ENCODE assay signal across 11 cellular contexts in genomic region chr20:3044336-3044965, GRCh38. TPM values are rescaled to one million over a fixed set of nuclear protein-coding genes. Genes with fewer than 3 reads are reported as not detected.
DNase-seq lines count a peak whose midpoint lies in the region; ATAC-seq, FAIRE-seq and TF ChIP-seq lines count a peak whose summit lies in the region.
"Had no signal": no experiment of that assay in that cellular context is flagged by ENCODE, and none has a peak within 500 bp of the region (broad histone marks: within the 10 kb centered on the region; RNA-seq: fewer than 3 reads in every experiment).

No MANE protein-coding gene starts in this region.

- no peak overlapping the region for H2AFZ ChIP-seq in H9 (ENCODE audit: low read length)
- no peak overlapping the region for H2AFZ ChIP-seq in GM12878 (ENCODE audit: control insufficient read depth, low read depth, low read length)
- no peak overlapping the region for H2AFZ ChIP-seq in neuronal stem cell (ENCODE audit: low read length)

- H4K8ac ChIP-seq in H9 (replicated peaks; ENCODE audit: insufficient read length, low read depth, low read length) (no peak overlapping the region), neuronal stem cell (ENCODE audit: low read depth, low read length) (peak overlapping the region; percentile 52)

- no peak for TF ChIP-seq EP300 in GM12878 (IDR thresholded peaks at IDR 0.05; ENCODE audit: borderline replicate concordance in 1 of 2, control insufficient read depth in 1 of 2, low read depth in 2 of 2, low read length in 2 of 2)

- no peak overlapping the region for H3T11ph ChIP-seq in H9 (ENCODE audit: low read length)

- H3K9me3 ChIP-seq in H9 (ENCODE audit: control insufficient read depth, low read depth, low read length) (no peaks in the 10 kb centered on the region), GM12878 (replicated peaks; ENCODE audit: control insufficient read depth, insufficient read depth, low read length) (no peaks in the 10 kb centered on the region), neuronal stem cell (replicated peaks in 1 of 2; ENCODE audit: control insufficient read depth in 2 of 2, insufficient read depth in 1 of 2, low read depth in 1 of 2, low read length in 2 of 2) (no peaks in the 10 kb centered on the region)

- H3K4me1 Mint-ChIP-seq in CD14-positive monocyte, result peaks cover 19% of the 10 kb centered on the region
- H3K4me1 Mint-ChIP-seq in H9, result peaks cover 22 to 24% of the 10 kb centered on the region in 2 experiments
- H3K4me1 Mint-ChIP-seq in chondrocyte (ENCODE audit: low read depth), result peaks cover 28% of the 10 kb centered on the region

- DNase-seq in CD14-positive monocyte (ENCODE audit: low spot score) (no peak), H9 (no peak), GM12878 (ENCODE audit: low read depth, low spot score) (no peak), neuronal stem cell (ENCODE audit: low spot score) (no peak), chondrocyte (ENCODE audit: low spot score) (no peak), middle frontal gyrus (ENCODE audit: extremely low spot score, low spot score) (no peak), NCI-H2107 treated with DMSO at 0.1 percent for 48 hours (lab: John Stamatoyannopoulos, UW; ENCODE audit: unreplicated experiment) (no peak)
- DNase-seq: activated CD8-positive, alpha-beta memory T cell treated with anti-CD3 and anti-CD28 coated beads for 24 hours; NCI-H1105; stimulated activated CD4-positive, alpha-beta T cell treated with anti-CD3 and anti-CD28 coated beads, Interleukin-12 subunit alpha, Interleukin-12 subunit beta, amount 100 ng/mL, for 4 hours had no signal

- CTCF ChIA-PET in GM12878 (lab: Yijun Ruan, JAX), result no interaction called here

- no peak overlapping the region for H3K9ac ChIP-seq in H9 (ENCODE audit: extremely low read depth, insufficient read length, low read length)
- no peak overlapping the region for H3K9ac ChIP-seq in GM12878 (ENCODE audit: control insufficient read depth, insufficient read depth, low read length)
- H3K9ac ChIP-seq in neuronal stem cell (ENCODE audit: low read depth, low read length, poor library complexity), result no peak overlapping the region

- H2BK12ac ChIP-seq in H9 (ENCODE audit: insufficient read length, low read depth, low read length) (no peak overlapping the region), neuronal stem cell (ENCODE audit: low read length) (no peak overlapping the region)

- WGBS in H9 (ENCODE audit: extremely low coverage, insufficient read length, low lambda C conversion rate), result no CpG with 5 or more reads among the region's 8 CpGs
- 87% methylated on average over 8 of the region's 8 CpGs for WGBS in GM12878 (ENCODE audit: insufficient coverage, insufficient replicate concordance, low lambda C conversion rate, missing lambda C conversion rate)
- no CpG with 5 or more reads among the region's 8 CpGs for WGBS in neuronal stem cell (ENCODE audit: extremely low coverage in 2 of 2, insufficient read length in 2 of 2, insufficient replicate concordance in 1 of 2), 2 donors

- H3K27ac ChIP-seq in H9 (ENCODE audit: insufficient read length, low read depth, low read length) (no peak overlapping the region), GM12878 (ENCODE audit: control insufficient read depth, insufficient read depth) (no peak overlapping the region), neuronal stem cell (replicated peaks; ENCODE audit: low read length) (no peak overlapping the region)

- H3K14ac ChIP-seq in H9 (ENCODE audit: insufficient read depth, low read length), result no peak overlapping the region
- no peak overlapping the region for H3K14ac ChIP-seq in neuronal stem cell (ENCODE audit: low read length)

- H3K36me3 Mint-ChIP-seq in CD14-positive monocyte (peaks cover 40 to 43% of the 10 kb centered on the region in 2 donors), H9 (ENCODE audit: insufficient read depth in 1 of 3, low read depth in 3 of 3) (peaks cover 19 to 42% (median 40%) of the 10 kb centered on the region in 3 experiments), chondrocyte (ENCODE audit: low read depth) (peaks cover 18% of the 10 kb centered on the region)

- no peaks in the 10 kb centered on the region for H3K27me3 ChIP-seq in H9 (ENCODE audit: insufficient read depth, low read length)
- no peaks in the 10 kb centered on the region for H3K27me3 ChIP-seq in GM12878 (replicated peaks in 1 of 2; ENCODE audit: control insufficient read depth in 2 of 2, insufficient read depth in 2 of 2, low read length in 1 of 2)
- H3K27me3 ChIP-seq in neuronal stem cell (ENCODE audit: control insufficient read depth in 3 of 3, insufficient read depth in 3 of 3, low read depth in 1 of 3, low read length in 3 of 3), result no peaks in the 10 kb centered on the region

- H3K27me3 Mint-ChIP-seq in CD14-positive monocyte (ENCODE audit: low read depth in 3 of 3) (peaks cover 0 to 3% (median 2%) of the 10 kb centered on the region in 3 donors), H9 (ENCODE audit: low read depth) (no peaks in the 10 kb centered on the region; the same call in 1 of the 2 replicates), chondrocyte (ENCODE audit: low read depth) (no peaks in the 10 kb centered on the region)

- no TSS peak for BruUV-seq in GM12878 (replicated peaks; lab: Mats Ljungman, UMichigan)

- intact Hi-C loops in CD14-positive monocyte (cut with micrococcal nuclease) (no loop called here), GM12878 (cut with micrococcal nuclease; ENCODE audit: unreplicated experiment) (loop anchor here (10.0 kb wide), 1 partner anchor 160 kb away; the partner anchor contains the start of genes DDRGK1 and ITPA)

- H3K4me1 ChIP-seq in H9 (ENCODE audit: insufficient read depth, low read length), result peaks cover 12% of the 10 kb centered on the region; the same call in 1 of the 2 replicates
- no peaks in the 10 kb centered on the region; the same call in 1 of the 2 replicates for H3K4me1 ChIP-seq in GM12878 (ENCODE audit: control insufficient read depth, insufficient read depth, low read length)
- peaks cover 6 to 9% of the 10 kb centered on the region in 2 donors for H3K4me1 ChIP-seq in neuronal stem cell (ENCODE audit: control insufficient read depth in 2 of 2, insufficient read depth in 1 of 2, low read depth in 1 of 2, low read length in 2 of 2)

- H3K18ac ChIP-seq in H9 (ENCODE audit: insufficient read length, low read depth, low read length), result no peak overlapping the region
- H3K18ac ChIP-seq in neuronal stem cell (ENCODE audit: low read length), result peak overlapping the region; percentile 53

- H2BK120ac ChIP-seq in H9 (ENCODE audit: low read depth, low read length, poor library complexity, severe bottlenecking) (no peak overlapping the region), neuronal stem cell (ENCODE audit: low read depth, low read length) (no peak overlapping the region)

- POLR2A ChIA-PET in GM12878 (lab: Charles Lee), result no interaction called here

- H2BK15ac ChIP-seq in H9 (ENCODE audit: low read depth, low read length) (no peak overlapping the region), neuronal stem cell (ENCODE audit: low read length) (peak overlapping the region; percentile 92)

- SMC1A ChIA-PET in GM12878 (lab: Charles Lee; ENCODE audit: uncharacterized antibody, unreplicated experiment), result interaction anchor here (0.6 kb wide), 1 partner anchor 163 kb away, joined by 3 read pairs; no protein-coding TSS in a partner anchor

- no peak for FAIRE-seq in GM12878 (lab: Jason Lieb, UNC)

- peak; percentile 14; the same call in 1 of the 2 replicates for TF ChIP-seq POLR2A in GM12878 (IDR thresholded peaks at IDR 0.05; ENCODE audit: low read depth, low read length)

- H3K79me1 ChIP-seq in H9 (ENCODE audit: insufficient read depth, low read depth, low read length, poor library complexity, severe bottlenecking) (no peaks in the 10 kb centered on the region), neuronal stem cell (ENCODE audit: low read depth, low read length) (peaks cover 3% of the 10 kb centered on the region)

- no peak for TF ChIP-seq RAD21 in GM12878 (IDR thresholded peaks at IDR 0.05; ENCODE audit: insufficient read depth, low read depth, low read length)

- RAD21 ChIA-PET in GM12878 (lab: Charles Lee; ENCODE audit: unreplicated experiment), result no interaction called here

- H4K5ac ChIP-seq in H9 (ENCODE audit: insufficient read length, low read depth, low read length), result no peak overlapping the region

- H3K4ac ChIP-seq in H9 (ENCODE audit: low read depth, low read length), result no peak overlapping the region
- peak overlapping the region; percentile 55 for H3K4ac ChIP-seq in neuronal stem cell (ENCODE audit: low read length)

- H4K20me1 ChIP-seq in H9 (ENCODE audit: control insufficient read depth, insufficient read depth, insufficient read length) (no peaks in the 10 kb centered on the region), GM12878 (ENCODE audit: control insufficient read depth, insufficient read depth) (no peaks in the 10 kb centered on the region)

- H4K91ac ChIP-seq in H9 (ENCODE audit: insufficient read length, low read depth, low read length), result no peak overlapping the region
- H4K91ac ChIP-seq in neuronal stem cell (ENCODE audit: low read depth, low read length, poor library complexity), result no peak overlapping the region

- H2BK20ac ChIP-seq in H9 (ENCODE audit: low read depth, low read length, poor library complexity, severe bottlenecking), result no peak overlapping the region

- H3K4me2 ChIP-seq in H9 (ENCODE audit: insufficient read depth, insufficient read length, low read length) (no peak overlapping the region), GM12878 (ENCODE audit: control insufficient read depth, insufficient read depth) (no peak overlapping the region), neuronal stem cell (ENCODE audit: insufficient read depth, low read length, poor library complexity, severe bottlenecking) (no peak overlapping the region)

- no peak for ATAC-seq in GM12878

- in situ Hi-C loops in GM12878 (cut with MboI), result no loop called here

- H2BK5ac ChIP-seq in H9 (ENCODE audit: insufficient read length, low read length), result no peak overlapping the region
- no peak overlapping the region for H2BK5ac ChIP-seq in neuronal stem cell (ENCODE audit: low read length)

- H3K4me3 ChIP-seq in GM12878, result no peak overlapping the region
- H3K4me3 ChIP-seq in neuronal stem cell (ENCODE audit: low read length in 2 of 2), result no peak overlapping the region

- H3K23me2 ChIP-seq in H9 (ENCODE audit: insufficient read length, low read depth, low read length, poor library complexity, severe bottlenecking), result peaks cover 13% of the 10 kb centered on the region

- H3K27ac Mint-ChIP-seq in CD14-positive monocyte (peak overlapping the region in 4 of 7 donors; percentile 85 to 96 (median 92)), H9 (no peak overlapping the region), chondrocyte (ENCODE audit: unreplicated experiment) (no peak overlapping the region)

- H3K79me2 ChIP-seq in H9 (ENCODE audit: insufficient read depth, low read length) (no peaks in the 10 kb centered on the region; the same call in 1 of the 2 replicates), GM12878 (ENCODE audit: control insufficient read depth, insufficient read depth, low read length) (peaks cover 13% of the 10 kb centered on the region)

- no peak for TF ChIP-seq CTCF in CD14-positive monocyte (IDR thresholded peaks at IDR 0.05)
- no peak for TF ChIP-seq CTCF in H9 (conservative IDR thresholded peaks at IDR 0.05)
- TF ChIP-seq CTCF in GM12878 (IDR thresholded peaks at IDR 0.05 in 2 of 3, conservative IDR thresholded peaks at IDR 0.05 in 1 of 3; ENCODE audit: control insufficient read depth in 2 of 3, extremely low read depth in 1 of 3, insufficient read depth in 1 of 3, low read depth in 3 of 3, low read length in 3 of 3), result no peak
- TF ChIP-seq CTCF in chondrocyte (IDR thresholded peaks at IDR 0.05), result no peak

- peaks cover 8 to 9% of the 10 kb centered on the region in 2 experiments; a peak in 3 of 4 replicates for H3K36me3 ChIP-seq in GM12878 (ENCODE audit: control insufficient read depth in 2 of 2, insufficient read depth in 2 of 2, low read length in 1 of 2)
- peaks cover 17 to 50% of the 10 kb centered on the region in 2 donors for H3K36me3 ChIP-seq in neuronal stem cell (replicated peaks in 1 of 2; ENCODE audit: control insufficient read depth in 2 of 2, insufficient read depth in 2 of 2, low read length in 2 of 2)

- H3K56ac ChIP-seq in H9 (ENCODE audit: insufficient read length, low read depth, low read length), result no peak overlapping the region

- H3K23ac ChIP-seq in H9 (ENCODE audit: insufficient read length, low read depth, low read length) (no peak overlapping the region), neuronal stem cell (ENCODE audit: low read depth, low read length, poor library complexity) (peak overlapping the region; percentile 57)

- H3K9me3 Mint-ChIP-seq in CD14-positive monocyte (no peaks in the 10 kb centered on the region), H9 (no peaks in the 10 kb centered on the region), chondrocyte (ENCODE audit: low read depth) (no peaks in the 10 kb centered on the region)

- H2AK5ac ChIP-seq in H9 (ENCODE audit: insufficient read length, low read length) (no peak overlapping the region), neuronal stem cell (ENCODE audit: low read depth, low read length) (peak overlapping the region; percentile 88)

- H3K4me3 Mint-ChIP-seq in CD14-positive monocyte (no peak overlapping the region), H9 (peak overlapping the region; percentile 94 to 95; a peak in 4 of 5 replicates), chondrocyte (ENCODE audit: unreplicated experiment) (no peak overlapping the region)

RNA-seq across cellular contexts. Expression of gene GNRH2, which starts 1.0 kb away (rescaled TPM):
- polyA plus RNA-seq in CD14-positive monocyte (not detected), GM12878 (2011; rRNA removed) (0.31 TPM in 1 of 2 replicates, not detected in the other), GM12878 (2014; fragmentation: Illumina TruSeq; extraction: Trizol) (not detected in 2 replicates), GM12878 (2014; fragmentation: Nextera tagmentation; extraction: Ambion mirVana) (not detected), GM12878 (2014; rRNA removed) (0.12 and 0.15 TPM in 2 replicates), GM12878 (2016; fragmentation: Nextera tagmentation; extraction: Ambion mirVana) (not detected)
- total RNA-seq in H9 (2021) (0.50 and 1.1 TPM in 2 replicates), GM12878 (2014; rRNA removed) (not detected in 2 replicates), GM12878 (2014; rRNA removed; fragmentation: Illumina TruSeq; extraction: Trizol) (not detected in 2 replicates), GM12878 (2021) (0.64 and 0.85 TPM in 2 replicates), chondrocyte (0.94 TPM in 1 of 3 replicates, not detected in the others)
- total RNA-seq in GM12878 (2013; cell fraction: nucleolus; rRNA removed), result 3.3 and 3.9 TPM in 2 replicates
- not detected for polyA plus RNA-seq in GM12878 (2011; ENCODE audit: low read depth)
- 0.10 and 0.25 TPM in 2 replicates for polyA plus RNA-seq in GM12878 (2011; cell fraction: cytosol; rRNA removed)
- 1.2 and 2.1 TPM in 2 replicates for polyA plus RNA-seq in GM12878 (2011; cell fraction: nucleus; rRNA removed)
- polyA plus RNA-seq in GM12878 (2012), result not detected in 2 replicates
- 0.80 and 1.1 TPM in 2 replicates for polyA minus RNA-seq in GM12878 (2011; rRNA and poly(A)+ RNA removed)
- polyA minus RNA-seq in GM12878 (2011; cell fraction: cytosol; rRNA and poly(A)+ RNA removed), result not detected in 2 replicates
- 1.6 and 4.0 TPM in 2 replicates for polyA minus RNA-seq in GM12878 (2011; cell fraction: nucleus; rRNA and poly(A)+ RNA removed)
- polyA plus RNA-seq in neuronal stem cell (2013, experiment 1 of 2), result not detected
- not detected for polyA plus RNA-seq in neuronal stem cell (2013, experiment 2 of 2)
- total RNA-seq: SK-MEL-5 had no signal

RNA-seq across cellular contexts. Expression of gene MRPS26, which starts 1.4 kb away (rescaled TPM):
- 10 to 100 TPM; 29.8 to 36.6 TPM for polyA plus RNA-seq in CD14-positive monocyte
- total RNA-seq in H9 (2021), result 97.6 and 102 TPM in 2 replicates
- 5.5 and 5.7 TPM in 2 replicates for total RNA-seq in GM12878 (2013; cell fraction: nucleolus; rRNA removed)
- 52.0 and 58.7 TPM in 2 replicates for total RNA-seq in GM12878 (2014; rRNA removed)
- total RNA-seq in GM12878 (2014; rRNA removed; fragmentation: Illumina TruSeq; extraction: Trizol), result 23.4 and 25.8 TPM in 2 replicates
- total RNA-seq in GM12878 (2021), result 51.5 and 56.7 TPM in 2 replicates
- 12.5 TPM for polyA plus RNA-seq in GM12878 (2011; ENCODE audit: low read depth)
- 25.0 and 36.3 TPM in 2 replicates for polyA plus RNA-seq in GM12878 (2011; rRNA removed)
- 51.2 and 87.8 TPM in 2 replicates for polyA plus RNA-seq in GM12878 (2011; cell fraction: cytosol; rRNA removed)
- 28.4 and 31.8 TPM in 2 replicates for polyA plus RNA-seq in GM12878 (2011; cell fraction: nucleus; rRNA removed)
- polyA plus RNA-seq in GM12878 (2012), result 30.4 and 30.8 TPM in 2 replicates
- 9.9 and 18.8 TPM in 2 replicates for polyA plus RNA-seq in GM12878 (2014; fragmentation: Illumina TruSeq; extraction: Trizol)
- polyA plus RNA-seq in GM12878 (2014; fragmentation: Nextera tagmentation; extraction: Ambion mirVana), result 1 to 10 TPM; 3.9 to 9.3 TPM
- polyA plus RNA-seq in GM12878 (2014; rRNA removed), result 60.9 and 69.4 TPM in 2 replicates
- 10 to 100 TPM; 80.7 to 95.3 TPM for polyA plus RNA-seq in GM12878 (2016; fragmentation: Nextera tagmentation; extraction: Ambion mirVana)
- 10.8 and 18.2 TPM in 2 replicates for polyA minus RNA-seq in GM12878 (2011; rRNA and poly(A)+ RNA removed)
- polyA minus RNA-seq in GM12878 (2011; cell fraction: cytosol; rRNA and poly(A)+ RNA removed), result 12.6 and 13.6 TPM in 2 replicates
- 5.0 and 7.9 TPM in 2 replicates for polyA minus RNA-seq in GM12878 (2011; cell fraction: nucleus; rRNA and poly(A)+ RNA removed)
- 58.4 TPM for polyA plus RNA-seq in neuronal stem cell (2013, experiment 1 of 2)
- polyA plus RNA-seq in neuronal stem cell (2013, experiment 2 of 2), result 57.2 TPM
- 30.9 to 41.2 TPM (median 31.0 TPM) in 3 replicates for total RNA-seq in chondrocyte

RNA-seq across cellular contexts. Expression of gene OXT, which starts 27.0 kb away (rescaled TPM):
- polyA plus RNA-seq in CD14-positive monocyte, result not detected
- total RNA-seq in H9 (2021), result 0.64 TPM in 1 of 2 replicates, not detected in the other
- total RNA-seq in GM12878 (2013; cell fraction: nucleolus; rRNA removed), result not detected in 2 replicates
- not detected in 2 replicates for total RNA-seq in GM12878 (2014; rRNA removed)
- not detected in 2 replicates for total RNA-seq in GM12878 (2014; rRNA removed; fragmentation: Illumina TruSeq; extraction: Trizol)
- not detected in 2 replicates for total RNA-seq in GM12878 (2021)
- not detected for polyA plus RNA-seq in GM12878 (2011; ENCODE audit: low read depth)
- not detected in 2 replicates for polyA plus RNA-seq in GM12878 (2011; rRNA removed)
- not detected in 2 replicates for polyA plus RNA-seq in GM12878 (2011; cell fraction: cytosol; rRNA removed)
- polyA plus RNA-seq in GM12878 (2011; cell fraction: nucleus; rRNA removed), result not detected in 2 replicates
- not detected in 2 replicates for polyA plus RNA-seq in GM12878 (2012)
- polyA plus RNA-seq in GM12878 (2014; fragmentation: Illumina TruSeq; extraction: Trizol), result not detected in 2 replicates
- not detected for polyA plus RNA-seq in GM12878 (2014; fragmentation: Nextera tagmentation; extraction: Ambion mirVana)
- polyA plus RNA-seq in GM12878 (2014; rRNA removed), result not detected in 2 replicates
- polyA plus RNA-seq in GM12878 (2016; fragmentation: Nextera tagmentation; extraction: Ambion mirVana), result not detected
- not detected in 2 replicates for polyA minus RNA-seq in GM12878 (2011; rRNA and poly(A)+ RNA removed)
- polyA minus RNA-seq in GM12878 (2011; cell fraction: cytosol; rRNA and poly(A)+ RNA removed), result not detected in 2 replicates
- not detected in 2 replicates for polyA minus RNA-seq in GM12878 (2011; cell fraction: nucleus; rRNA and poly(A)+ RNA removed)
- polyA plus RNA-seq in neuronal stem cell (2013, experiment 1 of 2), result 0.17 TPM
- polyA plus RNA-seq in neuronal stem cell (2013, experiment 2 of 2), result 0.12 TPM
- not detected in 3 replicates for total RNA-seq in chondrocyte
- total RNA-seq: SK-MEL-5 had no signal

RNA-seq across cellular contexts. Expression of gene AVP, which starts 40.1 kb away (rescaled TPM):
- polyA plus RNA-seq in CD14-positive monocyte (not detected), GM12878 (2011; rRNA removed) (not detected in 2 replicates), GM12878 (2014; fragmentation: Illumina TruSeq; extraction: Trizol) (not detected in 2 replicates), GM12878 (2014; fragmentation: Nextera tagmentation; extraction: Ambion mirVana) (not detected), GM12878 (2014; rRNA removed) (not detected in 2 replicates), GM12878 (2016; fragmentation: Nextera tagmentation; extraction: Ambion mirVana) (not detected)
- total RNA-seq in H9 (2021) (not detected in 2 replicates), GM12878 (2014; rRNA removed) (not detected in 2 replicates), GM12878 (2014; rRNA removed; fragmentation: Illumina TruSeq; extraction: Trizol) (not detected in 2 replicates), GM12878 (2021) (not detected in 2 replicates), chondrocyte (not detected in 3 replicates)
- total RNA-seq in GM12878 (2013; cell fraction: nucleolus; rRNA removed), result not detected in 2 replicates
- not detected for polyA plus RNA-seq in GM12878 (2011; ENCODE audit: low read depth)
- polyA plus RNA-seq in GM12878 (2011; cell fraction: cytosol; rRNA removed), result not detected in 2 replicates
- not detected in 2 replicates for polyA plus RNA-seq in GM12878 (2011; cell fraction: nucleus; rRNA removed)
- not detected in 2 replicates for polyA plus RNA-seq in GM12878 (2012)
- polyA minus RNA-seq in GM12878 (2011; rRNA and poly(A)+ RNA removed), result not detected in 2 replicates
- not detected in 2 replicates for polyA minus RNA-seq in GM12878 (2011; cell fraction: cytosol; rRNA and poly(A)+ RNA removed)
- not detected in 2 replicates for polyA minus RNA-seq in GM12878 (2011; cell fraction: nucleus; rRNA and poly(A)+ RNA removed)
- not detected for polyA plus RNA-seq in neuronal stem cell (2013, experiment 1 of 2)
- 0.07 TPM for polyA plus RNA-seq in neuronal stem cell (2013, experiment 2 of 2)
- total RNA-seq: SK-MEL-5 had no signal

Comparison
In these comparisons a context has a peak if more than half of its experiments do, and no peak if none do; other contexts are left out.
1. H3K27ac Mint-ChIP-seq: peak in CD14-positive monocyte (4 of 7); none in H9 (0 of 3) and chondrocyte (single experiment).
2. H3K4me3 Mint-ChIP-seq: peak in H9 (2 of 2); none in CD14-positive monocyte (0 of 2) and chondrocyte (single experiment).